In genomic region chr9:136462664-136463063, GRCh38 we compare ENCODE assay signal across 23 cellular contexts. TPM values are rescaled to one million over a fixed set of nuclear protein-coding genes. Genes with fewer than 3 reads are reported as not detected.
DNase-seq lines count a peak whose midpoint lies in the region; ATAC-seq, FAIRE-seq and TF ChIP-seq lines count a peak whose summit lies in the region.
"Had no signal": no experiment of that assay in that cellular context is flagged by ENCODE, and none has a peak within 500 bp of the region (broad histone marks: within the 10 kb centered on the region; RNA-seq: fewer than 3 reads in every experiment).

No MANE protein-coding gene starts in this region.

- H2BK12ac ChIP-seq in mesenchymal stem cell (ENCODE audit: low read length in 2 of 2), result no peak overlapping the region

- RAD21 ChIA-PET in GM12878 (lab: Charles Lee; ENCODE audit: unreplicated experiment), result no interaction called here

- 97% methylated on average over 11 of the region's 17 CpGs; no CpG with 5 or more reads in 1 of the 2 experiments for WGBS in IMR-90 (ENCODE audit: extremely low coverage in 2 of 2, insufficient read length in 1 of 2), 2 experiments
- 92% methylated on average over 17 of the region's 17 CpGs for WGBS in GM12878 (ENCODE audit: insufficient coverage, insufficient replicate concordance, low lambda C conversion rate, missing lambda C conversion rate)
- 93% methylated on average over 17 of the region's 17 CpGs for WGBS in mesenchymal stem cell

- DNase-seq in IMR-90 (no peak), GM12878 (ENCODE audit: low read depth, low spot score) (no peak), mesenchymal stem cell (no peak), NAMALWA (ENCODE audit: low spot score) (no peak), GM12891 (ENCODE audit: insufficient read length, low spot score) (no peak)
- DNase-seq: 8988T; ACHN; AML-193; BE2C; CD4-positive, alpha-beta T cell; CD8-positive, alpha-beta memory T cell; DMS 273 treated with DMSO at 0.1 percent for 48 hours; DMS79; EL; GDM1; GOT3; HFFc6 had no signal

- H2BK20ac ChIP-seq in IMR-90 (ENCODE audit: low read depth, low read length), result no peak overlapping the region

- FAIRE-seq in GM12878 (lab: Jason Lieb, UNC) (no peak), GM12891 (lab: Jason Lieb, UNC) (no peak)
- FAIRE-seq: A549, D721Med, GM12892, H54 had no signal

- no peak overlapping the region for H3K56ac ChIP-seq in IMR-90 (ENCODE audit: extremely low read depth, insufficient read depth, low read length)

- H2AFZ ChIP-seq in IMR-90 (replicated peaks; ENCODE audit: low read length, poor library complexity), result no peak overlapping the region
- no peak overlapping the region for H2AFZ ChIP-seq in GM12878 (ENCODE audit: control insufficient read depth, low read depth, low read length)
- no peak overlapping the region for H2AFZ ChIP-seq in mesenchymal stem cell (ENCODE audit: low read depth, low read length)

- in situ Hi-C loops in IMR-90 (cut with MboI; ENCODE audit: low sequenced_read_pairs), result no loop called here
- in situ Hi-C loops in GM12878 (cut with MboI), result no loop called here

- H3K4me1 ChIP-seq in IMR-90 (ENCODE audit: control insufficient read depth, insufficient read depth, low read length), result no peaks in the 10 kb centered on the region
- H3K4me1 ChIP-seq in GM12878 (ENCODE audit: control insufficient read depth, insufficient read depth, low read length), result no peaks in the 10 kb centered on the region
- H3K4me1 ChIP-seq in mesenchymal stem cell (ENCODE audit: control insufficient read depth, insufficient read depth, low read depth, low read length), result peaks cover 4% of the 10 kb centered on the region
- H3K4me1 ChIP-seq: A549; BE2C; BLaER1 treated with 17β-estradiol and CSF1 and Interleukin-3, amounts not matched to agents 10 nM and 100 nM; HAP-1 had no signal

- H3K14ac ChIP-seq in IMR-90 (replicated peaks; ENCODE audit: low read depth, low read length) (no peak overlapping the region), mesenchymal stem cell (ENCODE audit: low read length in 2 of 2) (no peak overlapping the region)

- TF ChIP-seq POLR2A in IMR-90 (IDR thresholded peaks at IDR 0.05; ENCODE audit: low read depth, low read length) (no peak), GM12878 (IDR thresholded peaks at IDR 0.05; ENCODE audit: low read depth, low read length) (no peak), GM12891 (IDR thresholded peaks at IDR 0.05; ENCODE audit: low read depth, low read length) (no peak)

- H2BK15ac ChIP-seq in IMR-90 (ENCODE audit: low read depth, low read length) (no peak overlapping the region), mesenchymal stem cell (ENCODE audit: low read depth, poor library complexity, severe bottlenecking) (peak overlapping the region; percentile 15)

- H2BK5ac ChIP-seq in IMR-90 (ENCODE audit: low read depth, low read length, poor library complexity, severe bottlenecking) (no peak overlapping the region), mesenchymal stem cell (ENCODE audit: low read depth, low read length, poor library complexity, severe bottlenecking) (no peak overlapping the region)

- H2AK5ac ChIP-seq in IMR-90 (ENCODE audit: low read depth, low read length), result no peak overlapping the region
- H2AK5ac ChIP-seq in mesenchymal stem cell (ENCODE audit: low read length, severe bottlenecking), result no peak overlapping the region

- BruUV-seq in IMR-90 (replicated peaks; lab: Mats Ljungman, UMichigan), result no TSS peak
- BruUV-seq in GM12878 (replicated peaks; lab: Mats Ljungman, UMichigan), result TSS peak; percentile 36

- TF ChIP-seq EP300 in GM12878 (IDR thresholded peaks at IDR 0.05; ENCODE audit: borderline replicate concordance in 1 of 2, control insufficient read depth in 1 of 2, low read depth in 2 of 2, low read length in 2 of 2), result no peak

- H3K79me1 ChIP-seq in IMR-90 (ENCODE audit: low read depth in 1 of 2, low read length in 2 of 2), result peaks cover 22 to 37% of the 10 kb centered on the region in 2 experiments
- peaks cover 50% of the 10 kb centered on the region for H3K79me1 ChIP-seq in mesenchymal stem cell (replicated peaks; ENCODE audit: low read length, poor library complexity, severe bottlenecking)

- H3K4ac ChIP-seq in IMR-90 (ENCODE audit: low read depth, low read length) (no peak overlapping the region), mesenchymal stem cell (ENCODE audit: low read depth in 1 of 2, low read length in 2 of 2) (no peak overlapping the region)

- TF ChIP-seq CTCF in IMR-90 (conservative IDR thresholded peaks at IDR 0.05; ENCODE audit: low read depth, low read length) (no peak), GM12878 (IDR thresholded peaks at IDR 0.05 in 2 of 3, conservative IDR thresholded peaks at IDR 0.05 in 1 of 3; ENCODE audit: control insufficient read depth in 2 of 3, extremely low read depth in 1 of 3, insufficient read depth in 1 of 3, low read depth in 3 of 3, low read length in 3 of 3) (no peak)

- CTCF ChIA-PET in IMR-90 (lab: Yijun Ruan, JAX) (no interaction called here), GM12878 (lab: Yijun Ruan, JAX) (no interaction called here)

- no peaks in the 10 kb centered on the region for H3K9me1 ChIP-seq in IMR-90 (ENCODE audit: insufficient read depth, low read length)

- H3K4me3 ChIP-seq in IMR-90 (ENCODE audit: insufficient read depth, low read depth, low read length), result no peak overlapping the region
- no peak overlapping the region for H3K4me3 ChIP-seq in GM12878
- no peak overlapping the region for H3K4me3 ChIP-seq in mesenchymal stem cell (ENCODE audit: insufficient read depth in 1 of 2, low read depth in 1 of 2, low read length in 2 of 2)
- H3K4me3 ChIP-seq: A549; BLaER1 treated with 17β-estradiol and CSF1 and Interleukin-3, amounts not matched to agents 10 nM and 100 nM; HAP-1 had no signal

- no peaks in the 10 kb centered on the region for H3K79me2 ChIP-seq in GM12878 (ENCODE audit: control insufficient read depth, insufficient read depth, low read length)

- H3K9ac ChIP-seq in IMR-90 (ENCODE audit: low read depth, low read length), result no peak overlapping the region
- no peak overlapping the region for H3K9ac ChIP-seq in GM12878 (ENCODE audit: control insufficient read depth, insufficient read depth, low read length)
- H3K9ac ChIP-seq in mesenchymal stem cell (ENCODE audit: low read length), result no peak overlapping the region
- H3K9ac ChIP-seq: BLaER1 treated with 17β-estradiol and CSF1 and Interleukin-3, amounts not matched to agents 10 nM and 100 nM had no signal

- H3K23ac ChIP-seq in IMR-90 (ENCODE audit: low read depth, low read length) (no peak overlapping the region), mesenchymal stem cell (ENCODE audit: low read length in 2 of 2) (no peak overlapping the region)

- dilution Hi-C loops in IMR-90 (cut with HindIII; ENCODE audit: low sequenced_read_pairs, unreplicated experiment), result no loop called here

- SMC1A ChIA-PET in GM12878 (lab: Charles Lee; ENCODE audit: uncharacterized antibody, unreplicated experiment), result no interaction called here

- POLR2A ChIA-PET in IMR-90 (lab: Charles Lee; ENCODE audit: unreplicated experiment) (no interaction called here), GM12878 (lab: Charles Lee) (no interaction called here)

- ATAC-seq in IMR-90 (ENCODE audit: low read depth) (no peak), GM12878 (no peak)
- ATAC-seq: A549 had no signal

- H2BK120ac ChIP-seq in IMR-90 (ENCODE audit: low read depth, low read length) (no peak overlapping the region), mesenchymal stem cell (ENCODE audit: low read depth, low read length) (no peak overlapping the region)

- H4K91ac ChIP-seq in IMR-90 (ENCODE audit: insufficient read depth, low read depth, low read length) (no peak overlapping the region), mesenchymal stem cell (ENCODE audit: low read length) (no peak overlapping the region)

- no peak for TF ChIP-seq RAD21 in IMR-90 (IDR thresholded peaks at IDR 0.05; ENCODE audit: low read length)
- no peak for TF ChIP-seq RAD21 in GM12878 (IDR thresholded peaks at IDR 0.05; ENCODE audit: insufficient read depth, low read depth, low read length)

- H4K20me1 ChIP-seq in IMR-90 (ENCODE audit: insufficient read depth, low read length) (peaks cover 43% of the 10 kb centered on the region), GM12878 (ENCODE audit: control insufficient read depth, insufficient read depth) (no peaks in the 10 kb centered on the region)

- no peak overlapping the region for H3K18ac ChIP-seq in IMR-90 (ENCODE audit: low read depth, low read length)
- no peak overlapping the region for H3K18ac ChIP-seq in mesenchymal stem cell (ENCODE audit: low read depth in 1 of 2, low read length in 2 of 2)

- no peak overlapping the region for H4K8ac ChIP-seq in IMR-90 (ENCODE audit: low read depth in 2 of 2, low read length in 2 of 2)
- H4K8ac ChIP-seq in mesenchymal stem cell (ENCODE audit: low read length), result no peak overlapping the region

- H3K4me2 ChIP-seq in IMR-90 (ENCODE audit: low read depth, low read length), result no peak overlapping the region
- H3K4me2 ChIP-seq in GM12878 (ENCODE audit: control insufficient read depth, insufficient read depth), result no peak overlapping the region
- no peak overlapping the region for H3K4me2 ChIP-seq in mesenchymal stem cell (ENCODE audit: low read length, poor library complexity, severe bottlenecking)
- H3K4me2 ChIP-seq: A549; BLaER1 treated with 17β-estradiol and CSF1 and Interleukin-3, amounts not matched to agents 10 nM and 100 nM had no signal

- H3K36me3 ChIP-seq in IMR-90 (ENCODE audit: control insufficient read depth, insufficient read depth, low read length) (peaks cover 79% of the 10 kb centered on the region), GM12878 (ENCODE audit: control insufficient read depth in 2 of 2, insufficient read depth in 2 of 2, low read length in 1 of 2) (peaks cover 39 to 41% of the 10 kb centered on the region in 2 experiments), mesenchymal stem cell (ENCODE audit: control insufficient read depth in 1 of 2, insufficient read depth in 2 of 2, low read depth in 1 of 2, low read length in 2 of 2) (peaks cover 87 to 94% of the 10 kb centered on the region in 2 experiments)

- H3K9me3 ChIP-seq in IMR-90 (ENCODE audit: control insufficient read depth, insufficient read depth, low read length) (no peaks in the 10 kb centered on the region), GM12878 (replicated peaks; ENCODE audit: control insufficient read depth, insufficient read depth, low read length) (no peaks in the 10 kb centered on the region), mesenchymal stem cell (ENCODE audit: control insufficient read depth, low read length) (no peaks in the 10 kb centered on the region)
- H3K9me3 ChIP-seq: A549; BE2C; BLaER1 treated with 17β-estradiol and CSF1 and Interleukin-3, amounts not matched to agents 10 nM and 100 nM; HAP-1 had no signal

- H2AK9ac ChIP-seq in IMR-90 (replicated peaks; ENCODE audit: low read depth, low read length, poor library complexity), result peak overlapping the region; percentile 72

- intact Hi-C loops in IMR-90 (cut with micrococcal nuclease), result no loop called here
- intact Hi-C loops in GM12878 (cut with micrococcal nuclease; ENCODE audit: unreplicated experiment), result no loop called here

- no peak overlapping the region for H3K27ac ChIP-seq in IMR-90 (ENCODE audit: insufficient read depth, low read length)
- no peak overlapping the region for H3K27ac ChIP-seq in GM12878 (ENCODE audit: control insufficient read depth, insufficient read depth)
- H3K27ac ChIP-seq in mesenchymal stem cell (ENCODE audit: low read length, poor library complexity, severe bottlenecking), result no peak overlapping the region
- H3K27ac ChIP-seq: A549; BLaER1 treated with 17β-estradiol and CSF1 and Interleukin-3, amounts not matched to agents 10 nM and 100 nM had no signal

- H4K5ac ChIP-seq in IMR-90 (ENCODE audit: low read depth, low read length), result no peak overlapping the region

- H3K27me3 ChIP-seq in IMR-90 (ENCODE audit: control insufficient read depth, insufficient read depth, low read length) (no peaks in the 10 kb centered on the region), GM12878 (replicated peaks in 1 of 2; ENCODE audit: control insufficient read depth in 2 of 2, insufficient read depth in 2 of 2, low read length in 1 of 2) (no peaks in the 10 kb centered on the region), mesenchymal stem cell (ENCODE audit: control insufficient read depth in 1 of 2, insufficient read depth in 1 of 2, low read length in 2 of 2) (no peaks in the 10 kb centered on the region)
- H3K27me3 ChIP-seq: BE2C; BLaER1 treated with 17β-estradiol and CSF1 and Interleukin-3, amounts not matched to agents 10 nM and 100 nM had no signal

RNA-seq across cellular contexts. Expression of gene SEC16A, which starts 20.2 kb away (rescaled TPM):
- 12.2 and 12.8 TPM in 2 replicates for total RNA-seq in IMR-90 (2012; rRNA removed)
- polyA plus RNA-seq in IMR-90 (2012; rRNA removed), result 42.2 and 48.1 TPM in 2 replicates
- 26.9 and 29.1 TPM in 2 replicates for polyA plus RNA-seq in IMR-90 (2012; cell fraction: cytosol; rRNA removed)
- polyA plus RNA-seq in IMR-90 (2012; cell fraction: nucleus; rRNA removed; ENCODE audit: low replicate concordance), result 106 and 130 TPM in 2 replicates
- 45.7 and 51.6 TPM in 2 replicates for total RNA-seq in GM12878 (2013; cell fraction: nucleolus; rRNA removed)
- total RNA-seq in GM12878 (2014; rRNA removed), result 14.7 and 17.6 TPM in 2 replicates
- total RNA-seq in GM12878 (2014; rRNA removed; fragmentation: Illumina TruSeq; extraction: Trizol), result 8.3 and 10.0 TPM in 2 replicates
- 52.6 and 59.1 TPM in 2 replicates for total RNA-seq in GM12878 (2021)
- 36.4 TPM for polyA plus RNA-seq in GM12878 (2011; ENCODE audit: low read depth)
- polyA plus RNA-seq in GM12878 (2011; rRNA removed), result 7.3 and 9.9 TPM in 2 replicates
- polyA plus RNA-seq in GM12878 (2011; cell fraction: cytosol; rRNA removed), result 12.3 and 18.3 TPM in 2 replicates
- polyA plus RNA-seq in GM12878 (2011; cell fraction: nucleus; rRNA removed), result 44.9 and 59.4 TPM in 2 replicates
- 40.1 and 41.6 TPM in 2 replicates for polyA plus RNA-seq in GM12878 (2012)
- polyA plus RNA-seq in GM12878 (2014; fragmentation: Illumina TruSeq; extraction: Trizol), result 26.5 and 36.0 TPM in 2 replicates
- 10 to 100 TPM; 12.4 to 16.6 TPM for polyA plus RNA-seq in GM12878 (2014; fragmentation: Nextera tagmentation; extraction: Ambion mirVana)
- 25.9 and 28.0 TPM in 2 replicates for polyA plus RNA-seq in GM12878 (2014; rRNA removed)
- polyA plus RNA-seq in GM12878 (2016; fragmentation: Nextera tagmentation; extraction: Ambion mirVana), result 10 to 100 TPM; 44.6 to 44.7 TPM
- 9.8 and 13.4 TPM in 2 replicates for polyA minus RNA-seq in GM12878 (2011; rRNA and poly(A)+ RNA removed)
- polyA minus RNA-seq in GM12878 (2011; cell fraction: cytosol; rRNA and poly(A)+ RNA removed), result 19.6 and 20.7 TPM in 2 replicates
- 11.8 and 19.4 TPM in 2 replicates for polyA minus RNA-seq in GM12878 (2011; cell fraction: nucleus; rRNA and poly(A)+ RNA removed)
- 38.4 TPM for polyA plus RNA-seq in mesenchymal stem cell (2013, experiment 1 of 2)
- 36.6 TPM for polyA plus RNA-seq in mesenchymal stem cell (2013, experiment 2 of 2)
- polyA plus RNA-seq in GM12891 (2012; ENCODE audit: low read depth, missing spikeins), result 31.0 TPM

RNA-seq across cellular contexts. Expression of gene INPP5E, which starts 23.0 kb away (rescaled TPM):
- total RNA-seq in IMR-90 (2012; rRNA removed) (1.6 and 1.9 TPM in 2 replicates), GM12878 (2014; rRNA removed) (6.6 and 7.4 TPM in 2 replicates), GM12878 (2014; rRNA removed; fragmentation: Illumina TruSeq; extraction: Trizol) (3.4 and 3.6 TPM in 2 replicates), GM12878 (2021) (13.0 and 15.6 TPM in 2 replicates)
- polyA plus RNA-seq in IMR-90 (2012; rRNA removed) (9.4 and 11.0 TPM in 2 replicates), GM12878 (2011; rRNA removed) (4.6 and 7.1 TPM in 2 replicates), GM12878 (2014; fragmentation: Illumina TruSeq; extraction: Trizol) (2.1 and 3.4 TPM in 2 replicates), GM12878 (2014; fragmentation: Nextera tagmentation; extraction: Ambion mirVana) (1 to 10 TPM in 1 of 2 experiments, under 1 TPM in 1; 0.24 to 1.2 TPM), GM12878 (2014; rRNA removed) (14.8 and 16.0 TPM in 2 replicates), GM12878 (2016; fragmentation: Nextera tagmentation; extraction: Ambion mirVana) (1 to 10 TPM; 4.7 to 5.9 TPM)
- polyA plus RNA-seq in IMR-90 (2012; cell fraction: cytosol; rRNA removed), result 6.8 and 9.8 TPM in 2 replicates
- polyA plus RNA-seq in IMR-90 (2012; cell fraction: nucleus; rRNA removed; ENCODE audit: low replicate concordance), result 46.1 and 80.7 TPM in 2 replicates
- 32.3 and 36.3 TPM in 2 replicates for total RNA-seq in GM12878 (2013; cell fraction: nucleolus; rRNA removed)
- polyA plus RNA-seq in GM12878 (2011; ENCODE audit: low read depth), result 2.8 TPM
- 8.6 and 10.4 TPM in 2 replicates for polyA plus RNA-seq in GM12878 (2011; cell fraction: cytosol; rRNA removed)
- 78.9 and 90.5 TPM in 2 replicates for polyA plus RNA-seq in GM12878 (2011; cell fraction: nucleus; rRNA removed)
- 8.4 and 9.5 TPM in 2 replicates for polyA plus RNA-seq in GM12878 (2012)
- 4.3 and 8.1 TPM in 2 replicates for polyA minus RNA-seq in GM12878 (2011; rRNA and poly(A)+ RNA removed)
- polyA minus RNA-seq in GM12878 (2011; cell fraction: cytosol; rRNA and poly(A)+ RNA removed), result 4.1 and 4.8 TPM in 2 replicates
- 10.2 and 17.1 TPM in 2 replicates for polyA minus RNA-seq in GM12878 (2011; cell fraction: nucleus; rRNA and poly(A)+ RNA removed)
- 8.2 TPM for polyA plus RNA-seq in mesenchymal stem cell (2013, experiment 1 of 2)
- polyA plus RNA-seq in mesenchymal stem cell (2013, experiment 2 of 2), result 7.7 TPM
- polyA plus RNA-seq in GM12891 (2012; ENCODE audit: low read depth, missing spikeins), result 6.6 TPM

RNA-seq across cellular contexts. Expression of gene PMPCA, which starts 52.2 kb away (rescaled TPM):
- total RNA-seq in IMR-90 (2012; rRNA removed), result 62.6 and 86.7 TPM in 2 replicates
- polyA plus RNA-seq in IMR-90 (2012; rRNA removed), result 95.8 and 102 TPM in 2 replicates
- 61.2 and 75.2 TPM in 2 replicates for polyA plus RNA-seq in IMR-90 (2012; cell fraction: cytosol; rRNA removed)
- 216 and 222 TPM in 2 replicates for polyA plus RNA-seq in IMR-90 (2012; cell fraction: nucleus; rRNA removed; ENCODE audit: low replicate concordance)
- 64.9 and 75.3 TPM in 2 replicates for total RNA-seq in GM12878 (2013; cell fraction: nucleolus; rRNA removed)
- total RNA-seq in GM12878 (2014; rRNA removed), result 61.7 and 67.9 TPM in 2 replicates
- 40.8 and 47.3 TPM in 2 replicates for total RNA-seq in GM12878 (2014; rRNA removed; fragmentation: Illumina TruSeq; extraction: Trizol)
- total RNA-seq in GM12878 (2021), result 85.9 and 89.8 TPM in 2 replicates
- 37.1 TPM for polyA plus RNA-seq in GM12878 (2011; ENCODE audit: low read depth)
- polyA plus RNA-seq in GM12878 (2011; rRNA removed), result 80.3 and 82.5 TPM in 2 replicates
- polyA plus RNA-seq in GM12878 (2011; cell fraction: cytosol; rRNA removed), result 70.0 and 94.3 TPM in 2 replicates
- 268 and 279 TPM in 2 replicates for polyA plus RNA-seq in GM12878 (2011; cell fraction: nucleus; rRNA removed)
- polyA plus RNA-seq in GM12878 (2012), result 78.5 and 91.3 TPM in 2 replicates
- polyA plus RNA-seq in GM12878 (2014; fragmentation: Illumina TruSeq; extraction: Trizol), result 63.1 and 69.0 TPM in 2 replicates
- polyA plus RNA-seq in GM12878 (2014; fragmentation: Nextera tagmentation; extraction: Ambion mirVana), result 10 to 100 TPM in 1 of 2 experiments, 1 to 10 TPM in 1; 8.1 to 12.3 TPM
- 90.0 and 93.0 TPM in 2 replicates for polyA plus RNA-seq in GM12878 (2014; rRNA removed)
- 100 to 1,000 TPM; 123 to 137 TPM for polyA plus RNA-seq in GM12878 (2016; fragmentation: Nextera tagmentation; extraction: Ambion mirVana)
- 50.8 and 53.6 TPM in 2 replicates for polyA minus RNA-seq in GM12878 (2011; rRNA and poly(A)+ RNA removed)
- 13.8 and 16.0 TPM in 2 replicates for polyA minus RNA-seq in GM12878 (2011; cell fraction: cytosol; rRNA and poly(A)+ RNA removed)
- 46.1 and 51.3 TPM in 2 replicates for polyA minus RNA-seq in GM12878 (2011; cell fraction: nucleus; rRNA and poly(A)+ RNA removed)
- 34.3 TPM for polyA plus RNA-seq in mesenchymal stem cell (2013, experiment 1 of 2)
- polyA plus RNA-seq in mesenchymal stem cell (2013, experiment 2 of 2), result 33.6 TPM
- 111 TPM for polyA plus RNA-seq in GM12891 (2012; ENCODE audit: low read depth, missing spikeins)

RNA-seq across cellular contexts. Expression of gene ENTR1, which starts 52.2 kb away (rescaled TPM):
- total RNA-seq in IMR-90 (2012; rRNA removed) (14.5 and 17.2 TPM in 2 replicates), GM12878 (2014; rRNA removed) (58.4 and 61.2 TPM in 2 replicates), GM12878 (2014; rRNA removed; fragmentation: Illumina TruSeq; extraction: Trizol) (35.5 and 38.4 TPM in 2 replicates), GM12878 (2021) (75.4 and 81.7 TPM in 2 replicates)
- polyA plus RNA-seq in IMR-90 (2012; rRNA removed) (34.9 and 37.3 TPM in 2 replicates), GM12878 (2011; rRNA removed) (47.7 and 55.4 TPM in 2 replicates), GM12878 (2014; fragmentation: Illumina TruSeq; extraction: Trizol) (19.0 and 43.7 TPM in 2 replicates), GM12878 (2014; fragmentation: Nextera tagmentation; extraction: Ambion mirVana) (10 to 100 TPM in 1 of 2 experiments, 1 to 10 TPM in 1; 8.2 to 20.4 TPM), GM12878 (2014; rRNA removed) (96.4 and 105 TPM in 2 replicates), GM12878 (2016; fragmentation: Nextera tagmentation; extraction: Ambion mirVana) (10 to 100 TPM; 10.5 to 14.9 TPM)
- polyA plus RNA-seq in IMR-90 (2012; cell fraction: cytosol; rRNA removed), result 30.9 and 32.0 TPM in 2 replicates
- 139 and 181 TPM in 2 replicates for polyA plus RNA-seq in IMR-90 (2012; cell fraction: nucleus; rRNA removed; ENCODE audit: low replicate concordance)
- total RNA-seq in GM12878 (2013; cell fraction: nucleolus; rRNA removed), result 55.0 and 60.4 TPM in 2 replicates
- 17.1 TPM for polyA plus RNA-seq in GM12878 (2011; ENCODE audit: low read depth)
- polyA plus RNA-seq in GM12878 (2011; cell fraction: cytosol; rRNA removed), result 41.9 and 53.8 TPM in 2 replicates
- polyA plus RNA-seq in GM12878 (2011; cell fraction: nucleus; rRNA removed), result 296 and 320 TPM in 2 replicates
- 32.2 and 42.4 TPM in 2 replicates for polyA plus RNA-seq in GM12878 (2012)
- 15.0 and 45.6 TPM in 2 replicates for polyA minus RNA-seq in GM12878 (2011; rRNA and poly(A)+ RNA removed)
- polyA minus RNA-seq in GM12878 (2011; cell fraction: cytosol; rRNA and poly(A)+ RNA removed), result 24.7 and 29.1 TPM in 2 replicates
- 50.2 and 69.5 TPM in 2 replicates for polyA minus RNA-seq in GM12878 (2011; cell fraction: nucleus; rRNA and poly(A)+ RNA removed)
- 40.7 TPM for polyA plus RNA-seq in mesenchymal stem cell (2013, experiment 1 of 2)
- 41.1 TPM for polyA plus RNA-seq in mesenchymal stem cell (2013, experiment 2 of 2)
- polyA plus RNA-seq in GM12891 (2012; ENCODE audit: low read depth, missing spikeins), result 33.7 TPM
